Comparison of ENCODE assay signal across 10 cellular contexts in the genomic region with DNA sequence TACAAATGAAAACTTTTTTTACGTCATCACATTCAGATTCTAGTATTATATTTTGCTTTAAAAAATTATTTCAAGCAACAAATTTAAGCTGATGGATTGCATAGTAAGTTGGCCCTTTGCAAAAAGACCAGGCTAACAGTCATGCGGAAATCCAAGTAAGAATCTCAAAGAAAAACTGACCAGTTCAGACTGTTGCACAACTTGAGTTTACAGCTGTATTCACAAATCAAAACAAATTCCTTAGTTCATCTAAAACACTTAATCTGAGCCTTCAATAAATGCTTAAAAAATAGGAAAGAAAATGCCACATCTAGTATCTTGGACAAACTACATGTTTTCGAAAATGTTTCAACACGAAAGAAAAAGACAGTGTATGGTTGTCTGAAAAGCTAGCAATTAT. TPM values are rescaled to one million over a fixed set of nuclear protein-coding genes. Genes with fewer than 3 reads are reported as not detected.
DNase-seq lines count a peak whose midpoint lies in the region; ATAC-seq, FAIRE-seq and TF ChIP-seq lines count a peak whose summit lies in the region.
"Had no signal": no experiment of that assay in that cellular context is flagged by ENCODE, and none has a peak within 500 bp of the region (broad histone marks: within the 10 kb centered on the region; RNA-seq: fewer than 3 reads in every experiment).

No MANE protein-coding gene starts in this region.

- no TSS peak for BruUV-seq in GM12878 (replicated peaks; lab: Mats Ljungman, UMichigan)

- peaks cover 5 to 43% of the 10 kb centered on the region in 2 donors for H3K36me3 Mint-ChIP-seq in activated T-cell treated with anti-CD3 and anti-CD28 coated beads, Interleukin-2, amount 50 U/mL, for 72 hours (ENCODE audit: insufficient read depth in 2 of 2)

- RAD21 ChIA-PET in GM12878 (lab: Charles Lee; ENCODE audit: unreplicated experiment): interaction anchor here (1.3 to 1.5 kb wide), 2 partner anchors 712 to 747 kb away, joined by 3 to 5 read pairs; no protein-coding TSS in a partner anchor

- peak overlapping the region; percentile 77 for H3K4me2 ChIP-seq in GM12878 (ENCODE audit: control insufficient read depth, insufficient read depth)

- no peaks in the 10 kb centered on the region for H3K4me1 ChIP-seq in GM12878 (ENCODE audit: control insufficient read depth, insufficient read depth, low read length)
- H3K4me1 ChIP-seq in lower lobe of right lung: peaks cover 27% of the 10 kb centered on the region
- peaks cover 4 to 41% (median 24%) of the 10 kb centered on the region in 4 donors for H3K4me1 ChIP-seq in transverse colon

- no peak for TF ChIP-seq RAD21 in GM12878 (IDR thresholded peaks at IDR 0.05; ENCODE audit: insufficient read depth, low read depth, low read length)

- H3K27me3 ChIP-seq in GM12878 (replicated peaks in 1 of 2; ENCODE audit: control insufficient read depth in 2 of 2, insufficient read depth in 2 of 2, low read length in 1 of 2) (no peaks in the 10 kb centered on the region), lower lobe of right lung (ENCODE audit: low read depth) (no peaks in the 10 kb centered on the region), transverse colon (no peaks in the 10 kb centered on the region)

- POLR2A ChIA-PET in GM12878 (lab: Charles Lee): interaction anchor here (1.6 kb wide), 1 partner anchor 397 kb away, joined by 6 read pairs; no protein-coding TSS in a partner anchor

- intact Hi-C loops in GM12878 (cut with micrococcal nuclease; ENCODE audit: unreplicated experiment) (loop anchor here (10.0 kb wide), 1 partner anchor 403 kb away; no protein-coding TSS in a partner anchor), lower lobe of right lung (cut with DNase I) (no loop called here), transverse colon (cut with DNase I; ENCODE audit: low total_unique reads) (loop anchor here (10.0 kb wide), 1 partner anchor 713 kb away; no protein-coding TSS in a partner anchor)

- in situ Hi-C loops in GM12878 (cut with MboI) (loop anchor here (25.0 kb wide), 1 partner anchor 1545 kb away; no protein-coding TSS in a partner anchor), transverse colon (cut with MboI; ENCODE audit: low pct_ligation_motif_present in 1 of 4, low pct_unique_long_range_greater_than_20kb in 1 of 4, low sequenced_read_pairs in 3 of 4) (no loop called here)

- no peak overlapping the region for H2AFZ ChIP-seq in GM12878 (ENCODE audit: control insufficient read depth, low read depth, low read length)

- H3K9ac ChIP-seq in GM12878 (ENCODE audit: control insufficient read depth, insufficient read depth, low read length): peak overlapping the region; percentile 96

- H3K9me3 Mint-ChIP-seq in activated T-cell treated with anti-CD3 and anti-CD28 coated beads, Interleukin-2, amount 50 U/mL, for 72 hours: no peaks in the 10 kb centered on the region

- H3K27ac ChIP-seq in GM12878 (ENCODE audit: control insufficient read depth, insufficient read depth) (no peak overlapping the region), lower lobe of right lung (peak overlapping the region; percentile 96), transverse colon (peak overlapping the region; percentile 88 to 95 (median 89))

- TF ChIP-seq EP300 in GM12878 (IDR thresholded peaks at IDR 0.05; ENCODE audit: borderline replicate concordance in 1 of 2, control insufficient read depth in 1 of 2, low read depth in 2 of 2, low read length in 2 of 2): no peak
- no peak for TF ChIP-seq EP300 in transverse colon (IDR thresholded peaks at IDR 0.05; ENCODE audit: low read depth)

- no peak for TF ChIP-seq CTCF in GM12878 (IDR thresholded peaks at IDR 0.05 in 2 of 3, conservative IDR thresholded peaks at IDR 0.05 in 1 of 3; ENCODE audit: control insufficient read depth in 2 of 3, extremely low read depth in 1 of 3, insufficient read depth in 1 of 3, low read depth in 3 of 3, low read length in 3 of 3)
- TF ChIP-seq CTCF in lower lobe of right lung (IDR thresholded peaks at IDR 0.05): no peak
- TF ChIP-seq CTCF in transverse colon (IDR thresholded peaks at IDR 0.05): no peak

- no peak for TF ChIP-seq POLR2A in GM12878 (IDR thresholded peaks at IDR 0.05; ENCODE audit: low read depth, low read length)
- TF ChIP-seq POLR2A in transverse colon (IDR thresholded peaks at IDR 0.05): no peak

- FAIRE-seq in GM12878 (lab: Jason Lieb, UNC): no peak

- SMC1A ChIA-PET in GM12878 (lab: Charles Lee; ENCODE audit: uncharacterized antibody, unreplicated experiment): interaction anchor here (1.0 to 2.7 kb wide), 7 partner anchors 9 to 713 kb away, joined by 3 to 12 read pairs (median 4); no protein-coding TSS in a partner anchor

- WGBS in GM12878 (ENCODE audit: insufficient coverage, insufficient replicate concordance, low lambda C conversion rate, missing lambda C conversion rate): 49% methylated on average over 4 of the region's 4 CpGs
- 48 to 51% methylated on average over 4 of the region's 4 CpGs for WGBS in transverse colon (ENCODE audit: low coverage in 1 of 2), 2 donors

- no peaks in the 10 kb centered on the region for H3K27me3 Mint-ChIP-seq in activated T-cell treated with anti-CD3 and anti-CD28 coated beads, Interleukin-2, amount 50 U/mL, for 72 hours (ENCODE audit: low read depth)

- peaks cover 49% of the 10 kb centered on the region for H3K4me1 Mint-ChIP-seq in activated T-cell treated with anti-CD3 and anti-CD28 coated beads, Interleukin-2, amount 50 U/mL, for 72 hours (ENCODE audit: low read depth)

- H3K36me3 ChIP-seq in GM12878 (ENCODE audit: control insufficient read depth in 2 of 2, insufficient read depth in 2 of 2, low read length in 1 of 2) (peaks cover 0 to 8% of the 10 kb centered on the region in 2 experiments; a peak in 2 of 4 replicates), lower lobe of right lung (peaks cover 46% of the 10 kb centered on the region), transverse colon (peaks cover 0 to 29% (median 11%) of the 10 kb centered on the region in 4 donors)

- ATAC-seq in activated T-cell treated with anti-CD3 and anti-CD28 coated beads, Interleukin-2, amount 50 U/mL, for 72 hours (replicated peaks in 1 of 2): no peak
- no peak for ATAC-seq in GM12878
- ATAC-seq in lower lobe of right lung: no peak
- ATAC-seq in GM19467 (IDR thresholded peaks at IDR 0.05; ENCODE audit: unreplicated experiment): no peak
- no peak for ATAC-seq in HG03097 (IDR thresholded peaks at IDR 0.05; ENCODE audit: low FRiP score, unreplicated experiment)
- ATAC-seq in HG03521 (IDR thresholded peaks at IDR 0.05; ENCODE audit: unreplicated experiment): no peak

- H3K27ac Mint-ChIP-seq in activated T-cell treated with anti-CD3 and anti-CD28 coated beads, Interleukin-2, amount 50 U/mL, for 72 hours: peak overlapping the region; percentile 96

- peaks cover 29% of the 10 kb centered on the region for H3K79me2 ChIP-seq in GM12878 (ENCODE audit: control insufficient read depth, insufficient read depth, low read length)

- no peak for DNase-seq in activated T-cell treated with anti-CD3 and anti-CD28 coated beads, Interleukin-2, amount 50 U/mL, for 72 hours
- DNase-seq in activated T-cell treated with anti-CD3 and anti-CD28 coated beads, Interleukin-2, amount 50 U/mL, for 1 hour: no peak
- DNase-seq in GM12878 (ENCODE audit: low read depth, low spot score) (no peak), lower lobe of right lung (no peak), transverse colon (no peak)
- DNase-seq: anterior cingulate cortex, DMS79 treated with DMSO at 0.1 percent for 48 hours had no signal

- H3K4me3 Mint-ChIP-seq in activated T-cell treated with anti-CD3 and anti-CD28 coated beads, Interleukin-2, amount 50 U/mL, for 72 hours: peak overlapping the region; percentile 87 to 92

- H4K20me1 ChIP-seq in GM12878 (ENCODE audit: control insufficient read depth, insufficient read depth): no peaks in the 10 kb centered on the region

- CTCF ChIA-PET in GM12878 (lab: Yijun Ruan, JAX): interaction anchor here (0.9 to 4.2 kb wide), 15 partner anchors 8 to 713 kb away, joined by 3 to 33 read pairs (median 5); no protein-coding TSS in a partner anchor

- H3K9me3 ChIP-seq in GM12878 (replicated peaks; ENCODE audit: control insufficient read depth, insufficient read depth, low read length) (no peaks in the 10 kb centered on the region; the same call in 2 of the 3 replicates), lower lobe of right lung (no peaks in the 10 kb centered on the region), transverse colon (no peaks in the 10 kb centered on the region)

- H3K4me3 ChIP-seq in GM12878: peak overlapping the region; percentile 91
- H3K4me3 ChIP-seq in lower lobe of right lung: peak overlapping the region; percentile 85
- peak overlapping the region; percentile 71 to 86 (median 82) for H3K4me3 ChIP-seq in transverse colon

RNA-seq across cellular contexts. Expression of gene CCDC59, which starts 0.8 kb away (rescaled TPM):
- 10 to 100 TPM; 76.8 to 85.5 TPM for total RNA-seq in activated T-cell treated with anti-CD3 and anti-CD28 coated beads, Interleukin-2, amount 50 U/mL, for 72 hours
- total RNA-seq in GM12878 (2013; cell fraction: nucleolus; rRNA removed): 55.1 and 64.1 TPM in 2 replicates
- total RNA-seq in GM12878 (2014; rRNA removed): 44.3 and 48.8 TPM in 2 replicates
- 104 and 115 TPM in 2 replicates for total RNA-seq in GM12878 (2014; rRNA removed; fragmentation: Illumina TruSeq; extraction: Trizol)
- total RNA-seq in GM12878 (2021): 49.1 and 51.1 TPM in 2 replicates
- 30.5 TPM for polyA plus RNA-seq in GM12878 (2011; ENCODE audit: low read depth)
- polyA plus RNA-seq in GM12878 (2011; rRNA removed): 30.4 and 39.1 TPM in 2 replicates
- polyA plus RNA-seq in GM12878 (2011; cell fraction: cytosol; rRNA removed): 13.5 and 15.6 TPM in 2 replicates
- 15.7 and 19.7 TPM in 2 replicates for polyA plus RNA-seq in GM12878 (2011; cell fraction: nucleus; rRNA removed)
- polyA plus RNA-seq in GM12878 (2012): 57.3 and 68.2 TPM in 2 replicates
- polyA plus RNA-seq in GM12878 (2014; fragmentation: Illumina TruSeq; extraction: Trizol): 128 and 131 TPM in 2 replicates
- 10 to 100 TPM; 94.7 to 98.6 TPM for polyA plus RNA-seq in GM12878 (2014; fragmentation: Nextera tagmentation; extraction: Ambion mirVana)
- polyA plus RNA-seq in GM12878 (2014; rRNA removed): 39.4 and 57.0 TPM in 2 replicates
- polyA plus RNA-seq in GM12878 (2016; fragmentation: Nextera tagmentation; extraction: Ambion mirVana): 10 to 100 TPM; 77.3 to 90.7 TPM
- 12.4 and 16.9 TPM in 2 replicates for polyA minus RNA-seq in GM12878 (2011; rRNA and poly(A)+ RNA removed)
- polyA minus RNA-seq in GM12878 (2011; cell fraction: cytosol; rRNA and poly(A)+ RNA removed): 1.5 and 9.1 TPM in 2 replicates
- 17.0 and 30.0 TPM in 2 replicates for polyA minus RNA-seq in GM12878 (2011; cell fraction: nucleus; rRNA and poly(A)+ RNA removed)
- total RNA-seq in lower lobe of right lung: 31.5 TPM
- total RNA-seq in transverse colon: 10 to 100 TPM in 3 of 4 donors, 1 to 10 TPM in 1; 5.8 to 62.5 (median 35.3) TPM

RNA-seq across cellular contexts. Expression of gene METTL25, which starts 1.0 kb away (rescaled TPM):
- 1 to 10 TPM; 5.1 to 5.4 TPM for total RNA-seq in activated T-cell treated with anti-CD3 and anti-CD28 coated beads, Interleukin-2, amount 50 U/mL, for 72 hours
- 28.1 and 29.7 TPM in 2 replicates for total RNA-seq in GM12878 (2013; cell fraction: nucleolus; rRNA removed)
- total RNA-seq in GM12878 (2014; rRNA removed): 7.5 and 12.6 TPM in 2 replicates
- 9.9 and 10.0 TPM in 2 replicates for total RNA-seq in GM12878 (2014; rRNA removed; fragmentation: Illumina TruSeq; extraction: Trizol)
- 8.5 and 11.3 TPM in 2 replicates for total RNA-seq in GM12878 (2021)
- polyA plus RNA-seq in GM12878 (2011; ENCODE audit: low read depth): 2.9 TPM
- 11.0 and 20.3 TPM in 2 replicates for polyA plus RNA-seq in GM12878 (2011; rRNA removed)
- polyA plus RNA-seq in GM12878 (2011; cell fraction: cytosol; rRNA removed): 2.5 and 5.1 TPM in 2 replicates
- 25.1 and 29.4 TPM in 2 replicates for polyA plus RNA-seq in GM12878 (2011; cell fraction: nucleus; rRNA removed)
- 4.0 and 5.3 TPM in 2 replicates for polyA plus RNA-seq in GM12878 (2012)
- 5.6 and 8.4 TPM in 2 replicates for polyA plus RNA-seq in GM12878 (2014; fragmentation: Illumina TruSeq; extraction: Trizol)
- polyA plus RNA-seq in GM12878 (2014; fragmentation: Nextera tagmentation; extraction: Ambion mirVana): 1 to 10 TPM; 6.6 to 7.0 TPM
- 5.8 and 7.1 TPM in 2 replicates for polyA plus RNA-seq in GM12878 (2014; rRNA removed)
- polyA plus RNA-seq in GM12878 (2016; fragmentation: Nextera tagmentation; extraction: Ambion mirVana): 10 to 100 TPM in 1 of 2 experiments, 1 to 10 TPM in 1; 8.4 to 11.2 TPM
- 8.9 and 16.7 TPM in 2 replicates for polyA minus RNA-seq in GM12878 (2011; rRNA and poly(A)+ RNA removed)
- polyA minus RNA-seq in GM12878 (2011; cell fraction: cytosol; rRNA and poly(A)+ RNA removed): 4.8 and 6.5 TPM in 2 replicates
- 31.6 and 56.0 TPM in 2 replicates for polyA minus RNA-seq in GM12878 (2011; cell fraction: nucleus; rRNA and poly(A)+ RNA removed)
- total RNA-seq in lower lobe of right lung: 15.7 TPM
- 10 to 100 TPM in 2 of 4 donors, 1 to 10 TPM in 2; 1.5 to 23.2 (median 12.2) TPM for total RNA-seq in transverse colon
